1 cellular context compared by ENCODE assay signal in the genomic region with DNA sequence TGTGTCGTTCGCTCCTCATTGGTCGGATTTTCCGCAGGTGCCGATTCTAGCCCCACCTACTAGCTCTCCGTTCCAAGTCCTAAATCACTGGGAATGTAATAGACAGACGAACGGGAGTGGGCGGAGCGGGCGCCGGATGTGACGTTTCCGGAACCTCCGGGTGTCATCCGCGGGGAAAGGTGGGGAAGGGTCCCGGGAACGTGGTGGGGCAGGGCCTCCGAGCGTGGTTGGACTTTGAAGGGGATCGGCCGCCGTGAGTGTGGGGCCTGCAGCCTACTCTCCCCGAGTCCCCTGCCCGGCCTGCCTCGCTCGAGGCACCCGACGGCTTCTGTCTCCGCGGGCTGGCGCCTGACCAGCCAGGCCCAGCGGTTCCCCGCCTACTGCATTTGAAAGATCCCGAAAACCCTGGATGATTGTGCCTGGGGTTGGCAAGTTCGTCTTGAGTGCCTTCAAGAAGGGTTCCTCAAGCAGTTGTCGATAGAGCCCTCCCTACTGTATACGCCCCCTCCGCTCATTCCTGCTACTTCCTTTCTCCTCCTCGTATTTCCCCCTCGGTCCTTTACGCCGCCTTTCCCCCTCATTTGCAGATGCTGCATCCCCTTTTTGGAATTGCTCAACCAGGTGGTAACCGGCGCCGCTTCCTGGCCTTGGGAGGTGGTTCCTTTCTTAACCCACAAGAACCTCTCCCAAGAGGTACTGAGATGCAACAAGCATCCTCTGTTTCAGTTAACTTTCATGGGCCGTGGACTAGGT.
A peak's percentile ranks its signal among the peaks of the same experiment; 100 is the strongest.
TF ChIP-seq lines count a peak whose summit lies in the region.

Gene STAMBP, plus strand, starts transcription at position 144 of the 753 bp plus-strand sequence. CDS start 1,896 bp downstream, outside the sequence.

TF ChIP-seq in HEK293, 187 proteins besides CTCF, POLR2A, EP300 and RAD21 (continued from another document):
- TF ChIP-seq PRDM10 (tag by site-specific recombination; IDR thresholded peaks at IDR 0.05) (peak; percentile 90), SP3 (tag by site-specific recombination; IDR thresholded peaks at IDR 0.05) (peak; percentile 86), ZNF776 (tag by site-specific recombination; IDR thresholded peaks at IDR 0.05; ENCODE audit: borderline replicate concordance) (no peak), SP7 (tag by site-specific recombination; IDR thresholded peaks at IDR 0.05) (peak; percentile 50), BCL11A (tag by site-specific recombination; IDR thresholded peaks at IDR 0.05; ENCODE audit: low read depth) (no peak), PATZ1 (tag by site-specific recombination; IDR thresholded peaks at IDR 0.05) (peak; percentile 39), SP2 (tag by site-specific recombination; IDR thresholded peaks at IDR 0.05) (peak; percentile 85), ZFP3 (tag by site-specific recombination; IDR thresholded peaks at IDR 0.05; ENCODE audit: low read depth) (no peak), ZFHX2 (tag by site-specific recombination; conservative IDR thresholded peaks at IDR 0.05) (peak; percentile 58), GLIS1 (tag by site-specific recombination; IDR thresholded peaks at IDR 0.05) (no peak), ELK4 (IDR thresholded peaks at IDR 0.05; ENCODE audit: borderline replicate concordance, low read depth, low read length) (no peak), ZBTB1 (tag by site-specific recombination; IDR thresholded peaks at IDR 0.05) (no peak), HOXC10 (CRISPR knock-in tag; IDR thresholded peaks at IDR 0.05) (peak; percentile 94), ZFP37 (tag by site-specific recombination; IDR thresholded peaks at IDR 0.05) (0 out of 2 replicates have a peak, but pooled peaks have one; percentile 39), ZNF223 (tag by site-specific recombination; IDR thresholded peaks at IDR 0.05) (no peak), EGR2 (tag by site-specific recombination; IDR thresholded peaks at IDR 0.05; ENCODE audit: low read depth) (0 out of 2 replicates have a peak, but pooled peaks have one; percentile 24), MEIS1 (CRISPR knock-in tag; IDR thresholded peaks at IDR 0.05; ENCODE audit: borderline replicate concordance) (peak; percentile 1; the same call in 1 of the 2 replicates), ZNF707 (tag by site-specific recombination; IDR thresholded peaks at IDR 0.05) (no peak), ZXDB (tag by site-specific recombination; IDR thresholded peaks at IDR 0.05) (0 out of 2 replicates have a peak, but pooled peaks have one; percentile 46), ZBTB7A (tag by site-specific recombination; IDR thresholded peaks at IDR 0.05; ENCODE audit: low read depth) (peak; percentile 90)
- TF ChIP-seq, protein P1, sequence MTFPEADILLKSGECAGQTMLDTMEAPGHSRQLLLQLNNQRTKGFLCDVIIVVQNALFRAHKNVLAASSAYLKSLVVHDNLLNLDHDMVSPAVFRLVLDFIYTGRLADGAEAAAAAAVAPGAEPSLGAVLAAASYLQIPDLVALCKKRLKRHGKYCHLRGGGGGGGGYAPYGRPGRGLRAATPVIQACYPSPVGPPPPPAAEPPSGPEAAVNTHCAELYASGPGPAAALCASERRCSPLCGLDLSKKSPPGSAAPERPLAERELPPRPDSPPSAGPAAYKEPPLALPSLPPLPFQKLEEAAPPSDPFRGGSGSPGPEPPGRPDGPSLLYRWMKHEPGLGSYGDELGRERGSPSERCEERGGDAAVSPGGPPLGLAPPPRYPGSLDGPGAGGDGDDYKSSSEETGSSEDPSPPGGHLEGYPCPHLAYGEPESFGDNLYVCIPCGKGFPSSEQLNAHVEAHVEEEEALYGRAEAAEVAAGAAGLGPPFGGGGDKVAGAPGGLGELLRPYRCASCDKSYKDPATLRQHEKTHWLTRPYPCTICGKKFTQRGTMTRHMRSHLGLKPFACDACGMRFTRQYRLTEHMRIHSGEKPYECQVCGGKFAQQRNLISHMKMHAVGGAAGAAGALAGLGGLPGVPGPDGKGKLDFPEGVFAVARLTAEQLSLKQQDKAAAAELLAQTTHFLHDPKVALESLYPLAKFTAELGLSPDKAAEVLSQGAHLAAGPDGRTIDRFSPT (tag by site-specific recombination; IDR thresholded peaks at IDR 0.05) = no peak
- TF ChIP-seq, protein P2, sequence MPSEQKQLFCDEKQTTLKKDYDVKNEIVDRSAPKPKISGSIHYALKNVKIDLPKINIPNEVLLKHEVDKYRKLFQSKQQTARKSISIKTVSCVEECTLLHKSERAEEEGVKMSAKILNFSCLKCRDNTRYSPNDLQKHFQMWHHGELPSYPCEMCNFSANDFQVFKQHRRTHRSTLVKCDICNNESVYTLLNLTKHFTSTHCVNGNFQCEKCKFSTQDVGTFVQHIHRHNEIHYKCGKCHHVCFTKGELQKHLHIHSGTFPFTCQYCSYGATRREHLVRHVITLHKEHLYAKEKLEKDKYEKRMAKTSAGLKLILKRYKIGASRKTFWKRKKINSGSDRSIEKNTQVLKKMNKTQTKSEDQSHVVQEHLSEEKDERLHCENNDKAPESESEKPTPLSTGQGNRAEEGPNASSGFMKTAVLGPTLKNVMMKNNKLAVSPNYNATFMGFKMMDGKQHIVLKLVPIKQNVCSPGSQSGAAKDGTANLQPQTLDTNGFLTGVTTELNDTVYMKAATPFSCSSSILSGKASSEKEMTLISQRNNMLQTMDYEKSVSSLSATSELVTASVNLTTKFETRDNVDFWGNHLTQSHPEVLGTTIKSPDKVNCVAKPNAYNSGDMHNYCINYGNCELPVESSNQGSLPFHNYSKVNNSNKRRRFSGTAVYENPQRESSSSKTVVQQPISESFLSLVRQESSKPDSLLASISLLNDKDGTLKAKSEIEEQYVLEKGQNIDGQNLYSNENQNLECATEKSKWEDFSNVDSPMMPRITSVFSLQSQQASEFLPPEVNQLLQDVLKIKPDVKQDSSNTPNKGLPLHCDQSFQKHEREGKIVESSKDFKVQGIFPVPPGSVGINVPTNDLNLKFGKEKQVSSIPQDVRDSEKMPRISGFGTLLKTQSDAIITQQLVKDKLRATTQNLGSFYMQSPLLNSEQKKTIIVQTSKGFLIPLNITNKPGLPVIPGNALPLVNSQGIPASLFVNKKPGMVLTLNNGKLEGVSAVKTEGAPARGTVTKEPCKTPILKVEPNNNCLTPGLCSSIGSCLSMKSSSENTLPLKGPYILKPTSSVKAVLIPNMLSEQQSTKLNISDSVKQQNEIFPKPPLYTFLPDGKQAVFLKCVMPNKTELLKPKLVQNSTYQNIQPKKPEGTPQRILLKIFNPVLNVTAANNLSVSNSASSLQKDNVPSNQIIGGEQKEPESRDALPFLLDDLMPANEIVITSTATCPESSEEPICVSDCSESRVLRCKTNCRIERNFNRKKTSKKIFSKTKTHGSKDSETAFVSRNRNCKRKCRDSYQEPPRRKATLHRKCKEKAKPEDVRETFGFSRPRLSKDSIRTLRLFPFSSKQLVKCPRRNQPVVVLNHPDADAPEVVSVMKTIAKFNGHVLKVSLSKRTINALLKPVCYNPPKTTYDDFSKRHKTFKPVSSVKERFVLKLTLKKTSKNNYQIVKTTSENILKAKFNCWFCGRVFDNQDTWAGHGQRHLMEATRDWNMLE (tag by site-specific recombination; conservative IDR thresholded peaks at IDR 0.05; ENCODE audit: low read depth) = peak; percentile 76
- TF ChIP-seq, protein P3, sequence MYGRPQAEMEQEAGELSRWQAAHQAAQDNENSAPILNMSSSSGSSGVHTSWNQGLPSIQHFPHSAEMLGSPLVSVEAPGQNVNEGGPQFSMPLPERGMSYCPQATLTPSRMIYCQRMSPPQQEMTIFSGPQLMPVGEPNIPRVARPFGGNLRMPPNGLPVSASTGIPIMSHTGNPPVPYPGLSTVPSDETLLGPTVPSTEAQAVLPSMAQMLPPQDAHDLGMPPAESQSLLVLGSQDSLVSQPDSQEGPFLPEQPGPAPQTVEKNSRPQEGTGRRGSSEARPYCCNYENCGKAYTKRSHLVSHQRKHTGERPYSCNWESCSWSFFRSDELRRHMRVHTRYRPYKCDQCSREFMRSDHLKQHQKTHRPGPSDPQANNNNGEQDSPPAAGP (tag by site-specific recombination; IDR thresholded peaks at IDR 0.05) = peak; percentile 52; the same call in 1 of the 2 replicates
- TF ChIP-seq, protein P4, sequence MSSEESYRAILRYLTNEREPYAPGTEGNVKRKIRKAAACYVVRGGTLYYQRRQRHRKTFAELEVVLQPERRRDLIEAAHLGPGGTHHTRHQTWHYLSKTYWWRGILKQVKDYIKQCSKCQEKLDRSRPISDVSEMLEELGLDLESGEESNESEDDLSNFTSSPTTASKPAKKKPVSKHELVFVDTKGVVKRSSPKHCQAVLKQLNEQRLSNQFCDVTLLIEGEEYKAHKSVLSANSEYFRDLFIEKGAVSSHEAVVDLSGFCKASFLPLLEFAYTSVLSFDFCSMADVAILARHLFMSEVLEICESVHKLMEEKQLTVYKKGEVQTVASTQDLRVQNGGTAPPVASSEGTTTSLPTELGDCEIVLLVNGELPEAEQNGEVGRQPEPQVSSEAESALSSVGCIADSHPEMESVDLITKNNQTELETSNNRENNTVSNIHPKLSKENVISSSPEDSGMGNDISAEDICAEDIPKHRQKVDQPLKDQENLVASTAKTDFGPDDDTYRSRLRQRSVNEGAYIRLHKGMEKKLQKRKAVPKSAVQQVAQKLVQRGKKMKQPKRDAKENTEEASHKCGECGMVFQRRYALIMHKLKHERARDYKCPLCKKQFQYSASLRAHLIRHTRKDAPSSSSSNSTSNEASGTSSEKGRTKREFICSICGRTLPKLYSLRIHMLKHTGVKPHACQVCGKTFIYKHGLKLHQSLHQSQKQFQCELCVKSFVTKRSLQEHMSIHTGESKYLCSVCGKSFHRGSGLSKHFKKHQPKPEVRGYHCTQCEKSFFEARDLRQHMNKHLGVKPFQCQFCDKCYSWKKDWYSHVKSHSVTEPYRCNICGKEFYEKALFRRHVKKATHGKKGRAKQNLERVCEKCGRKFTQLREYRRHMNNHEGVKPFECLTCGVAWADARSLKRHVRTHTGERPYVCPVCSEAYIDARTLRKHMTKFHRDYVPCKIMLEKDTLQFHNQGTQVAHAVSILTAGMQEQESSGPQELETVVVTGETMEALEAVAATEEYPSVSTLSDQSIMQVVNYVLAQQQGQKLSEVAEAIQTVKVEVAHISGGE (tag by site-specific recombination; conservative IDR thresholded peaks at IDR 0.05; ENCODE audit: low read depth) = peak; percentile 90
